In the genomic region with DNA sequence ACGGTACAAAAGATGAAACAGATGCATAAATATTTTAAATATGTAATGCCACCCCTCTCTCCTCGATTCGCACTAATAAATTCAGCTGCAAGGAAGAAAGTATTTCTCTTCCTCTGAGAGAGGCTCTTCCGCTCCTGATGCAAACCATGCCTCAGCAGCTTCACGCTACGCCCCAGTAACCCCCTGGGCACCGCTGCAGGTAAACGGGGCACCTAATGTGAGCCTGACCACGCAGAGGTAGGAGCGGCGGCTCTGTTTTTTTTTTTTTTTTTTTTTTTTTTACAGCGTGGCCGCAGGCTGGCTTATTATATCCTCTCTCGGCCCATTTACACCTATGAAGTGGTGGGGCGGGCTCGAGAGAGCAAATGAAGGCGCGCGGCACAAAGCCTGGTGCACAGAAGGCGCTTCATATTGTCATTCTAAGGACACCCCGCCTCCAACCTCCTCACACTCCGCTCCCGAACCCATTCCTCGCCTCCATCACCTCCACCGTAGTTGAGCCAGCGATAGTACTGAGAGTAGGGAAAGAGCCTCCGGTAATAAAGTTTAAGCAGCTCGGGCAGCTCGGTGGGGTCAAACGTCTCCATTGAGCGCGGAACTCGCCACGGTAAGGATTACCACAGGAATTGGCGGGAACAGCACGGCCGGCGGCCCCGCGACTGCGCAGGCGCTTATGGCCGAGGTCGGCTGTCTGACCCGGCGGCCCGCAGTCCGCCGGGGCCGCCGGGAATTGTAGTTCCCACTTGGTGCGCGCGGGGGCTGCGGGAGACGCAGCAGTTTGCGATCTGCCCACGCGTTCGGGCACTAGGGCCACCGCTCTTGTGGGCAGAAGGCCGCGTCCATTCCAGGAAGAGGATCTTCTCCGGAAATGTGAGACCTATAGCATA, we compare ENCODE assay signal across 8 cellular contexts. TPM values are rescaled to one million over a fixed set of nuclear protein-coding genes. Genes with fewer than 3 reads are reported as not detected.
DNase-seq lines count a peak whose midpoint lies in the region; ATAC-seq and TF ChIP-seq lines count a peak whose summit lies in the region.

A gene (minus strand): TSS at position 612 of the 887 bp plus-strand sequence. CDS start 25 bp downstream, at position 587.

- no peaks in the 10 kb centered on the region for H3K27me3 Mint-ChIP-seq in CD8-positive, alpha-beta memory T cell
- H3K27me3 Mint-ChIP-seq in activated CD8-positive, alpha-beta T cell treated with anti-CD3 and anti-CD28 coated beads for 36 hours, result no peaks in the 10 kb centered on the region

- H3K27ac ChIP-seq in CD8-positive, alpha-beta memory T cell (ENCODE audit: low read depth, low read length), result peak within 1 kb of the TSS; percentile 81

- H3K4me1 ChIP-seq in CD8-positive, alpha-beta memory T cell (ENCODE audit: insufficient read depth, low read length), result no peaks in the 10 kb centered on the region

- ATAC-seq in GM19467 (IDR thresholded peaks at IDR 0.05; ENCODE audit: unreplicated experiment), result peak; percentile 85
- ATAC-seq in activated CD8-positive, alpha-beta T cell treated with anti-CD3 and anti-CD28 coated beads for 36 hours, result peak; percentile 93

- peak; percentile 77 to 87 (median 80) for DNase-seq in CD8-positive, alpha-beta memory T cell
- DNase-seq in HPDE6-E6E7 (ENCODE audit: extremely low spot score), result peak; percentile 93
- DNase-seq in NCI-H82 treated with DMSO at 0.1 percent for 48 hours (lab: John Stamatoyannopoulos, UW; ENCODE audit: unreplicated experiment), result peak; percentile 68
- peak; percentile 94 for DNase-seq in activated CD8-positive, alpha-beta T cell treated with anti-CD3 and anti-CD28 coated beads for 36 hours
- DNase-seq in effector CD4-positive, alpha-beta T cell, result peak; percentile 78
- DNase-seq in medulla oblongata (ENCODE audit: extremely low spot score), result peak; percentile 82
- peak; percentile 68 to 81 (median 77) for DNase-seq in stimulated activated CD4-positive, alpha-beta T cell treated with anti-CD3 and anti-CD28 coated beads, TNF-alpha, amount 100 ng/mL, for 4 hours (ENCODE audit: low read depth in 3 of 3)

- peak within 1 kb of the TSS; percentile 96 to 100 (median 98) for H3K4me3 Mint-ChIP-seq in CD8-positive, alpha-beta memory T cell
- peak within 1 kb of the TSS; percentile 95 for H3K4me3 Mint-ChIP-seq in activated CD8-positive, alpha-beta T cell treated with anti-CD3 and anti-CD28 coated beads for 36 hours

- CTCF ChIA-PET in CD8-positive, alpha-beta memory T cell (lab: Charles Lee), result interaction anchor here (0.7 to 1.7 kb wide), 4 partner anchors 12 to 463 kb away, joined by 3 to 6 read pairs (median 4); a partner anchor contains a TSS
- CTCF ChIA-PET in activated CD8-positive, alpha-beta T cell treated with anti-CD3 and anti-CD28 coated beads for 36 hours (lab: Charles Lee), result interaction anchor here (0.6 to 4.0 kb wide), 5 partner anchors 57 to 484 kb away, joined by 3 to 17 read pairs (median 3); a partner anchor contains a TSS

- intact Hi-C loops in activated CD8-positive, alpha-beta T cell treated with anti-CD3 and anti-CD28 coated beads for 36 hours (cut with micrococcal nuclease), result no loop called here

- peaks cover 25 to 42% (median 35%) of the 10 kb centered on the region in 3 donors for H3K4me1 Mint-ChIP-seq in CD8-positive, alpha-beta memory T cell
- H3K4me1 Mint-ChIP-seq in activated CD8-positive, alpha-beta T cell treated with anti-CD3 and anti-CD28 coated beads for 36 hours (ENCODE audit: low read depth), result peaks cover 32% of the 10 kb centered on the region

- no peak for TF ChIP-seq CTCF in activated CD8-positive, alpha-beta T cell treated with anti-CD3 and anti-CD28 coated beads for 36 hours (IDR thresholded peaks at IDR 0.05)

- H3K27ac Mint-ChIP-seq in CD8-positive, alpha-beta memory T cell, result peak within 1 kb of the TSS; percentile 55 to 98 (median 95)
- H3K27ac Mint-ChIP-seq in activated CD8-positive, alpha-beta T cell treated with anti-CD3 and anti-CD28 coated beads for 36 hours, result peak within 1 kb of the TSS; percentile 99

- no peaks in the 10 kb centered on the region for H3K9me3 ChIP-seq in CD8-positive, alpha-beta memory T cell (ENCODE audit: low read length)

- POLR2A ChIA-PET in CD8-positive, alpha-beta memory T cell (lab: Charles Lee), result interaction anchor here (0.7 to 1.2 kb wide), 5 partner anchors 27 to 860 kb away, joined by 3 to 10 read pairs (median 4); a partner anchor contains a TSS
- POLR2A ChIA-PET in activated CD8-positive, alpha-beta T cell treated with anti-CD3 and anti-CD28 coated beads for 36 hours (lab: Charles Lee), result interaction anchor here (0.6 to 1.8 kb wide), 11 partner anchors 20 to 360 kb away, joined by 3 to 16 read pairs (median 4); a partner anchor contains a TSS

- peaks cover under 1 to 32% (median 17%) of the 10 kb centered on the region in 3 donors for H3K36me3 Mint-ChIP-seq in CD8-positive, alpha-beta memory T cell
- H3K36me3 Mint-ChIP-seq in activated CD8-positive, alpha-beta T cell treated with anti-CD3 and anti-CD28 coated beads for 36 hours (ENCODE audit: low read depth), result peaks cover 39% of the 10 kb centered on the region

- peaks cover 9% of the 10 kb centered on the region for H3K36me3 ChIP-seq in CD8-positive, alpha-beta memory T cell (ENCODE audit: insufficient read depth, low read length)

- peak within 1 kb of the TSS; percentile 84 for H3K4me3 ChIP-seq in CD8-positive, alpha-beta memory T cell (ENCODE audit: low read length)

- H3K27me3 ChIP-seq in CD8-positive, alpha-beta memory T cell (ENCODE audit: insufficient read depth, low read length, poor library complexity, severe bottlenecking), result no peaks in the 10 kb centered on the region

- H3K9me3 Mint-ChIP-seq in CD8-positive, alpha-beta memory T cell, result no peaks in the 10 kb centered on the region
- H3K9me3 Mint-ChIP-seq in activated CD8-positive, alpha-beta T cell treated with anti-CD3 and anti-CD28 coated beads for 36 hours, result no peaks in the 10 kb centered on the region

RNA-seq across cellular contexts. Expression of the gene that starts here (rescaled TPM):
- 10 to 100 TPM; 79.1 to 80.5 TPM for total RNA-seq in CD8-positive, alpha-beta memory T cell
- 39.6 TPM for polyA plus RNA-seq in CD8-positive, alpha-beta memory T cell
- 10 to 100 TPM; 80.3 to 86.7 TPM for total RNA-seq in activated CD8-positive, alpha-beta T cell treated with anti-CD3 and anti-CD28 coated beads for 36 hours

Comparison
In these comparisons a context has a peak if more than half of its experiments do, and no peak if none do; other contexts are left out.
1. Peak in every context shown above with its lines: DNase-seq, ATAC-seq, H3K4me3 ChIP-seq and H3K27ac ChIP-seq.